In genomic region chr7:116487907-116488521, GRCh38 we compare ENCODE assay signal across 24 cellular contexts. TPM values are rescaled to one million over a fixed set of nuclear protein-coding genes. Genes with fewer than 3 reads are reported as not detected.
"Had no signal": no experiment of that assay in that cellular context is flagged by ENCODE, and none has a peak within 500 bp of the region (broad histone marks: within the 10 kb centered on the region; RNA-seq: fewer than 3 reads in every experiment).

No MANE protein-coding gene starts in this region.

- H3K4me1 ChIP-seq: parathyroid adenoma, right lobe of liver, uterus had no signal

- H2AFZ ChIP-seq: parathyroid adenoma had no signal

- H3K9ac ChIP-seq: parathyroid adenoma had no signal

- H3K36me3 ChIP-seq: left ventricle myocardium inferior, neutrophil, right atrium auricular region, right lobe of liver, tibial nerve, uterus had no signal

- H3K4me2 ChIP-seq: smooth muscle cell had no signal

- FAIRE-seq: islet of Langerhans, kidney had no signal

- H3K4me3 ChIP-seq: left ventricle myocardium inferior, lung, right atrium auricular region, right lobe of liver, smooth muscle cell, tibial nerve, uterus had no signal

- H3K27ac ChIP-seq: left ventricle myocardium inferior, neutrophil, parathyroid adenoma, right lobe of liver, uterus had no signal

- H3K9me3 ChIP-seq: left ventricle myocardium inferior, neutrophil, right atrium auricular region, right lobe of liver, tibial nerve, uterus had no signal

- H3K27me3 ChIP-seq: right atrium auricular region, right lobe of liver, tibial nerve, uterus had no signal

- DNase-seq: hypothalamus; immature natural killer cell; kidney; left ventricle myocardium inferior; mesendoderm; naive thymus-derived CD8-positive, alpha-beta T cell; occipital lobe; right lobe of liver; stimulated activated CD4-positive, alpha-beta T cell treated with anti-CD3 and anti-CD28 coated beads, Interleukin-1b, Interleukin-23, amount 100 ng/mL, for 48 hours; stimulated activated CD4-positive, alpha-beta T cell treated with anti-CD3 and anti-CD28 coated beads, Interleukin-2, amount 100 ng/mL, for 48 hours; stimulated activated CD4-positive, alpha-beta T cell treated with anti-CD3 and anti-CD28 coated beads, Interleukin-4, amount 100 ng/mL, for 4 hours; stimulated activated CD8-positive, alpha-beta memory T cell treated with anti-CD3 and anti-CD28 coated beads, Interleukin-4, amount 100 ng/mL, for 48 hours; stimulated activated naive CD4-positive, alpha-beta T cell treated with Interleukin-2 at 50 U/mL for 16 hours; stimulated activated naive CD8-positive, alpha-beta T cell treated with anti-CD3 and anti-CD28 coated beads, Interleukin-15, amount 100 ng/mL, for 72 hours; substantia nigra; uterus had no signal

- ATAC-seq: naive thymus-derived CD8-positive, alpha-beta T cell; right lobe of liver; stimulated activated memory B cell treated with anti-CD40 and anti-IgM and Interleukin-4, amounts not matched to agents 10 μg/mL and 1 μg/mL and 100 μg/mL, for 72 hours; stimulated activated naive CD8-positive, alpha-beta T cell treated with anti-CD3 and anti-CD28 coated beads, Interleukin-15, amount 100 ng/mL, for 72 hours had no signal

RNA-seq across cellular contexts. Expression of gene CAV2, which starts 11.5 kb away (rescaled TPM):
- total RNA-seq: naive thymus-derived CD8-positive, alpha-beta T cell had no signal
- polyA plus RNA-seq: immature natural killer cell; naive thymus-derived CD8-positive, alpha-beta T cell had no signal

RNA-seq across cellular contexts. Expression of gene CAV1, which starts 36.8 kb away (rescaled TPM):
- total RNA-seq: naive thymus-derived CD8-positive, alpha-beta T cell had no signal
- polyA plus RNA-seq: naive thymus-derived CD8-positive, alpha-beta T cell had no signal
